In the genomic region with DNA sequence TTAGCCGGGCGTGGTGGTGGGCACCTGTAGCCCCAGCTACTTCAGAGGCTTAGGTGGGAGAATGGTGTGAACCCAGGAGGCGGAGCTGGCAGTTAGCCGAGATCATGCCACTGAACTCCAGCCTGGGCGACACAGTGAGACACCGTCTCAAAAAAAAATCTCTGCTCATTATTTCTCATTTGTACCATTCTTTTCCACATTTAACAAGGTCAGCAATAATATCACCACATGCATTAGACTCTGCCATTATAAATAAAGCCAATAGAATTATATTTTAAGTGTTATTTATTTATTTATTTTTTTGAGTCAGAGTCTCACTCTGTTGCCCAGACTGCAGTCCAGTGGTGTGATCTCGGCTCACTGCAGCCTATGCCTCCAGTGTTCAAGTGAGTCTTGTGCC, we compare ENCODE assay signal across 35 cellular contexts.
"Had no signal": no experiment of that assay in that cellular context is flagged by ENCODE, and none has a peak within 500 bp of the region (broad histone marks: within the 10 kb centered on the region; RNA-seq: fewer than 3 reads in every experiment).

No MANE protein-coding gene starts in this region.

- DNase-seq: Karpas-422, Kasumi-1, MG63, MM.1S, MV-4-11, NCI-H1048, NCI-H1092, NCI-H1092 treated with DMSO at 0.1 percent for 48 hours, NCI-H1105, NCI-H1105 treated with DMSO at 0.1 percent for 48 hours, NCI-H1417, NCI-H1417 treated with DMSO at 0.1 percent for 48 hours, NCI-H1436, NCI-H1436 treated with DMSO at 0.1 percent for 48 hours, NCI-H146, NCI-H1694, NCI-H1694 treated with DMSO at 0.1 percent for 48 hours, NCI-H187, NCI-H187 treated with DMSO at 0.1 percent for 48 hours, NCI-H1930, NCI-H2029, NCI-H2029 treated with DMSO at 0.1 percent for 48 hours, NCI-H2081, NCI-H2081 treated with DMSO at 0.1 percent for 48 hours, NCI-H2107, NCI-H2171, NCI-H2171 treated with DMSO at 0.1 percent for 48 hours, NCI-H2227 treated with DMSO at 0.1 percent for 48 hours, NCI-H226, NCI-H345, NCI-H446, NCI-H446 treated with DMSO at 0.1 percent for 48 hours, NCI-H510A, NCI-H510A treated with DMSO at 0.1 percent for 48 hours, NCI-H524 had no signal

- H3K27me3 ChIP-seq: MG63 had no signal

- H3K9me3 ChIP-seq: MG63 had no signal

- H3K4me3 ChIP-seq: MG63 had no signal
